1 cellular context compared by ENCODE assay signal in genomic region chr6:159117541-159117940, GRCh38.
TF ChIP-seq lines count a peak whose summit lies in the region.

No MANE protein-coding gene starts in this region.

TF ChIP-seq in HepG2, 621 proteins besides CTCF, POLR2A, EP300 and RAD21 (continued from another document):
- TF ChIP-seq ELF1 (CRISPR knock-in tag; IDR thresholded peaks at IDR 0.05) = no peak
- no peak for TF ChIP-seq RFXAP (CRISPR knock-in tag; IDR thresholded peaks at IDR 0.05; ENCODE audit: borderline replicate concordance)
